8 cellular contexts compared by ENCODE assay signal in the genomic region with DNA sequence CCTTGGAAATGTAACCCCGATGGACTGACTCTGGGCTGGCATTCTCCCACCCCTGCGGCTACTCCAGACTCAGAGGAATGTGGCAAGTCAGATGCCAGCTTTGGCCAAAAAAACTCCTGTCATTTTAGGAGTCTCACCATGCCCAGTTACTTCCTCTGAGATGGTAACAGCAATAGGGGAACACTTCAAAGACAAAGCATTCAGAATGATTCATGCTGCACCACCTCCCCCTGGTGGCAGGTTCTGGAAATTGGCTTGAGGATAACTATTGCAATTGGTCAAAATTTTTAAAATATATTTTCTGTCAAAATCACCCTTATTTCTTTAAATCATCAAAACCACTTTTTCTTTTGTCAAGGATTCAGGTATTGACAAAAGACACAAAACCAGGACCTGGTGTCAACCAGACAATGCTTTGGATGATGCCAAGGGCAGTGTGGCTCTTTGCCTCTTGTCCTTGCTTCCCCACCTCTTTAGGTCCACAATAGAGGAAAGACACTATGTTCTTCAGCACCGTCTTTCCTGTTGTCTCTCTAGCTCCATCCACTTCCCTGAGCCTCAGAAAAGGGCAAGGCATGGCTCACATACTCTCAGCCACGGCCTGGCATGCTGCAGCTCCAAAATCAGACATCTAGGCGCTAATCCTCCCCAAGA. TPM values are rescaled to one million over a fixed set of nuclear protein-coding genes. Genes with fewer than 3 reads are reported as not detected.
DNase-seq lines count a peak whose midpoint lies in the region; ATAC-seq and TF ChIP-seq lines count a peak whose summit lies in the region.

No MANE protein-coding gene starts in this region.

- H3K9ac ChIP-seq in HUES48 (ENCODE audit: low read depth, low read length) (no peak overlapping the region), NT2/D1 (ENCODE audit: insufficient read length, low read depth) (no peak overlapping the region)

- no peaks in the 10 kb centered on the region for H3K9me3 ChIP-seq in HUES48 (ENCODE audit: control insufficient read depth, insufficient read depth, low read length)
- H3K9me3 ChIP-seq in NT2/D1 (ENCODE audit: insufficient read depth, low read length) = no peaks in the 10 kb centered on the region

- peaks cover 59% of the 10 kb centered on the region for H3K36me3 ChIP-seq in HUES48 (ENCODE audit: control insufficient read depth, insufficient read depth, low read length)
- peaks cover 66% of the 10 kb centered on the region for H3K36me3 ChIP-seq in NT2/D1 (ENCODE audit: insufficient read depth, insufficient read length, low read length)

- TF ChIP-seq CTCF in endothelial cell (IDR thresholded peaks at IDR 0.05; ENCODE audit: unreplicated experiment) = peak; percentile 98

- H3K4me3 ChIP-seq in HUES48 (ENCODE audit: low read depth, low read length) = no peak overlapping the region
- H3K4me3 ChIP-seq in NT2/D1 (ENCODE audit: insufficient read length, low read depth) = no peak overlapping the region

- H3K4me1 Mint-ChIP-seq in endothelial cell (ENCODE audit: unreplicated experiment) = peaks cover 5% of the 10 kb centered on the region

- H3K27me3 ChIP-seq in HUES48 (ENCODE audit: control insufficient read depth, insufficient read depth, low read length) = no peaks in the 10 kb centered on the region
- H3K27me3 ChIP-seq in NT2/D1 (ENCODE audit: insufficient read depth, insufficient read length) = no peaks in the 10 kb centered on the region

- no peaks in the 10 kb centered on the region for H3K9me3 Mint-ChIP-seq in endothelial cell (ENCODE audit: unreplicated experiment)

- peak overlapping the region; percentile 15 for H3K27ac ChIP-seq in HUES48 (ENCODE audit: low read depth, low read length)

- H3K36me3 Mint-ChIP-seq in endothelial cell (ENCODE audit: low read depth, unreplicated experiment) = peaks cover 25% of the 10 kb centered on the region

- peak; percentile 76 for DNase-seq in COLO668 (lab: John Stamatoyannopoulos, UW; ENCODE audit: unreplicated experiment)
- DNase-seq in NT2/D1 (ENCODE audit: low read depth, low spot score) = peak; percentile 63
- peak; percentile 25 for DNase-seq in activated CD8-positive, alpha-beta memory T cell treated with anti-CD3 and anti-CD28 coated beads, Interleukin-2, amount 50 U/mL, for 1 hour (ENCODE audit: extremely low read depth)
- DNase-seq in endothelial cell (ENCODE audit: low spot score) = peak; percentile 73
- peak; percentile 82 for DNase-seq in myocyte (ENCODE audit: low read depth)
- DNase-seq in stimulated activated CD8-positive, alpha-beta memory T cell treated with anti-CD3 and anti-CD28 coated beads, Interleukin-7, amount 100 ng/mL, for 48 hours (ENCODE audit: extremely low read depth in 1 of 2, low read depth in 1 of 2) = peak; percentile 11 to 43

- H3K27me3 Mint-ChIP-seq in endothelial cell (ENCODE audit: unreplicated experiment) = peaks cover 1% of the 10 kb centered on the region

- H3K4me3 Mint-ChIP-seq in endothelial cell (ENCODE audit: unreplicated experiment) = no peak overlapping the region

- H3K4me1 ChIP-seq in HUES48 (ENCODE audit: control insufficient read depth, insufficient read depth, low read length) (no peaks in the 10 kb centered on the region), NT2/D1 (ENCODE audit: insufficient read depth, insufficient read length) (no peaks in the 10 kb centered on the region)

- no peak for ATAC-seq in GM18868 (IDR thresholded peaks at IDR 0.05; ENCODE audit: unreplicated experiment)

- peak overlapping the region; percentile 16 for H3K27ac Mint-ChIP-seq in endothelial cell (ENCODE audit: unreplicated experiment)

RNA-seq across cellular contexts. Expression of a gene that starts 9.9 kb away (rescaled TPM):
- total RNA-seq in endothelial cell (ENCODE audit: unreplicated experiment) (7.8 TPM), myocyte (0.05 and 0.26 TPM in 2 replicates)
- 0.52 TPM for polyA plus RNA-seq in myocyte (2012)

RNA-seq across cellular contexts. Expression of a gene that starts 47.8 kb away (rescaled TPM):
- total RNA-seq in endothelial cell (ENCODE audit: unreplicated experiment) (not detected), myocyte (not detected in 2 replicates)
- polyA plus RNA-seq in myocyte (2012) = not detected

Comparison
In these comparisons a context has a peak if more than half of its experiments do, and no peak if none do; other contexts are left out.
1. DNase-seq: peak in every context shown above with its lines; median percentile 82 in myocyte; 76 in COLO668; 73 in endothelial cell; 63 in NT2/D1; 27 in stimulated activated CD8-positive, alpha-beta memory T cell treated with anti-CD3 and anti-CD28 coated beads, Interleukin-7, amount 100 ng/mL, for 48 hours; 25 in activated CD8-positive, alpha-beta memory T cell treated with anti-CD3 and anti-CD28 coated beads, Interleukin-2, amount 50 U/mL, for 1 hour.